Comparison of ENCODE assay signal across 8 cellular contexts in genomic region chr15:75200765-75201608, GRCh38. TPM values are rescaled to one million over a fixed set of nuclear protein-coding genes. Genes with fewer than 3 reads are reported as not detected.
A peak's percentile ranks its signal among the peaks of the same experiment; 100 is the strongest.
DNase-seq lines count a peak whose midpoint lies in the region; TF ChIP-seq lines count a peak whose summit lies in the region.

No MANE protein-coding gene starts in this region.

- H3K4me3 ChIP-seq in BE2C (ENCODE audit: low read depth, low read length) (peak overlapping the region; percentile 91), HFF-Myc (replicated peaks; ENCODE audit: low read depth, low read length) (peak overlapping the region; percentile 98), SJSA1 (peak overlapping the region; percentile 97)

- DNase-seq in BE2C: no peak
- no peak for DNase-seq in HFF-Myc (ENCODE audit: extremely low read depth, low read depth)
- DNase-seq in SJSA1 (ENCODE audit: low read depth in 1 of 2, low spot score in 2 of 2): peak in 1 of 2 experiments; percentile 74
- peak; percentile 55 to 77 for DNase-seq in T47D (ENCODE audit: low read depth in 1 of 2, low spot score in 1 of 2)
- DNase-seq in left kidney (ENCODE audit: low read depth, low spot score): peak; percentile 84
- peak; percentile 60 for DNase-seq in stimulated activated CD8-positive, alpha-beta memory T cell treated with anti-CD3 and anti-CD28 coated beads, Interleukin-4, amount 100 ng/mL, for 48 hours
- DNase-seq in H4 (ENCODE audit: low spot score): no peak
- no peak for DNase-seq in retina

- peaks cover 5% of the 10 kb centered on the region for H3K36me3 ChIP-seq in BE2C
- peaks cover 40% of the 10 kb centered on the region for H3K36me3 ChIP-seq in SJSA1

- no peaks in the 10 kb centered on the region for H3K27me3 ChIP-seq in BE2C
- H3K27me3 ChIP-seq in SJSA1 (replicated peaks): no peaks in the 10 kb centered on the region

- TF ChIP-seq CTCF in BE2C (IDR thresholded peaks at IDR 0.05; ENCODE audit: low read depth, low read length) (no peak), HFF-Myc (IDR thresholded peaks at IDR 0.05; ENCODE audit: low read depth, low read length, missing control alignments) (no peak)

- H3K27ac ChIP-seq in SJSA1: no peak overlapping the region

- in situ Hi-C loops in T47D (cut with HindIII; ENCODE audit: low pct_unique_long_range_greater_than_20kb, low sequenced_read_pairs): no loop called here

- peaks cover 12% of the 10 kb centered on the region for H3K4me1 ChIP-seq in BE2C
- H3K4me1 ChIP-seq in SJSA1 (replicated peaks): peaks cover 36% of the 10 kb centered on the region

- no peaks in the 10 kb centered on the region for H3K9me3 ChIP-seq in BE2C
- no peaks in the 10 kb centered on the region for H3K9me3 ChIP-seq in SJSA1 (replicated peaks)

RNA-seq across cellular contexts. Expression of gene C15orf39, which starts 0.7 kb away (rescaled TPM):
- polyA plus RNA-seq in BE2C (2012; ENCODE audit: insufficient read depth, insufficient read length, low read depth): 59.8 TPM
- total RNA-seq in SJSA1 (2014; rRNA removed; shearing (Covaris generic)): 21.8 and 22.7 TPM in 2 replicates
- 9.2 and 10.8 TPM in 2 replicates for total RNA-seq in H4 (2014; rRNA removed; shearing (Covaris generic))

RNA-seq across cellular contexts. Expression of gene GOLGA6C, which starts 57.1 kb away (rescaled TPM):
- polyA plus RNA-seq in BE2C (2012; ENCODE audit: insufficient read depth, insufficient read length, low read depth): not detected
- not detected in 2 replicates for total RNA-seq in SJSA1 (2014; rRNA removed; shearing (Covaris generic))
- total RNA-seq in H4 (2014; rRNA removed; shearing (Covaris generic)): not detected in 2 replicates

Comparison
In these comparisons a context has a peak if more than half of its experiments do, and no peak if none do; other contexts are left out.
1. DNase-seq: peak in T47D (2 of 2), left kidney (single experiment) and stimulated activated CD8-positive, alpha-beta memory T cell treated with anti-CD3 and anti-CD28 coated beads, Interleukin-4, amount 100 ng/mL, for 48 hours (single experiment); none in BE2C (single experiment), HFF-Myc (single experiment), H4 (single experiment) and retina (single experiment).
2. Peak in every context shown above with its lines, with median percentiles within 50 percentile points of each other: H3K4me3 ChIP-seq.